Comparison of ENCODE assay signal across 13 cellular contexts in genomic region chr4:89939994-89940393, GRCh38. TPM values are rescaled to one million over a fixed set of nuclear protein-coding genes. Genes with fewer than 3 reads are reported as not detected.
DNase-seq lines count a peak whose midpoint lies in the region; ATAC-seq and TF ChIP-seq lines count a peak whose summit lies in the region.
"Had no signal": no experiment of that assay in that cellular context is flagged by ENCODE, and none has a peak within 500 bp of the region (broad histone marks: within the 10 kb centered on the region; RNA-seq: fewer than 3 reads in every experiment).

No MANE protein-coding gene starts in this region.

- no peaks in the 10 kb centered on the region for H4K20me1 ChIP-seq in Karpas-422 (ENCODE audit: insufficient read depth, low read depth, low read length)

- H3K4me1 Mint-ChIP-seq in nephron, result peaks cover 8% of the 10 kb centered on the region
- no peaks in the 10 kb centered on the region for H3K4me1 Mint-ChIP-seq in stimulated activated effector memory CD8-positive, alpha-beta T cell treated with anti-CD3 and anti-CD28 coated beads, Interleukin-12 subunit alpha, Interleukin-12 subunit beta, amount 100 ng/mL, for 72 hours
- no peaks in the 10 kb centered on the region for H3K4me1 Mint-ChIP-seq in activated T-cell treated with anti-CD3 and anti-CD28 coated beads, Interleukin-2, amount 50 U/mL, for 72 hours (ENCODE audit: low read depth)
- H3K4me1 Mint-ChIP-seq: IgD-negative memory B cell had no signal

- H3K36me3 ChIP-seq in Karpas-422 (ENCODE audit: insufficient read depth, low read length), result no peaks in the 10 kb centered on the region
- H3K36me3 ChIP-seq: spleen had no signal

- H3K9me3 ChIP-seq in Karpas-422 (ENCODE audit: low read length), result no peaks in the 10 kb centered on the region
- H3K9me3 ChIP-seq: spleen had no signal

- H3K27me3 Mint-ChIP-seq in nephron (ENCODE audit: low read depth), result no peaks in the 10 kb centered on the region
- H3K27me3 Mint-ChIP-seq in activated T-cell treated with anti-CD3 and anti-CD28 coated beads, Interleukin-2, amount 50 U/mL, for 72 hours (ENCODE audit: low read depth), result no peaks in the 10 kb centered on the region
- H3K27me3 Mint-ChIP-seq: activated CD4-positive, alpha-beta memory T cell treated with anti-CD3 and anti-CD28 coated beads for 36 hours had no signal

- no peak for TF ChIP-seq CTCF in nephron (IDR thresholded peaks at IDR 0.05; ENCODE audit: unreplicated experiment in 3 of 3)

- H3K9ac ChIP-seq in Karpas-422 (ENCODE audit: low read length), result no peak overlapping the region

- peak; percentile 31 for DNase-seq in Karpas-422
- DNase-seq in NCI-H345 treated with DMSO at 0.1 percent for 48 hours (lab: John Stamatoyannopoulos, UW; ENCODE audit: unreplicated experiment), result peak; percentile 48
- peak; percentile 21 for DNase-seq in dedifferentiated amniotic fluid mesenchymal stem cell (ENCODE audit: extremely low spot score)
- no peak for DNase-seq in stimulated activated effector memory CD8-positive, alpha-beta T cell treated with anti-CD3 and anti-CD28 coated beads, Interleukin-12 subunit alpha, Interleukin-12 subunit beta, amount 100 ng/mL, for 72 hours (ENCODE audit: low spot score in 2 of 2)
- DNase-seq in activated CD8-positive, alpha-beta memory T cell treated with anti-CD3 and anti-CD28 coated beads, Interleukin-2, amount 50 U/mL, for 48 hours, result no peak
- no peak for DNase-seq in activated T-cell treated with anti-CD3 and anti-CD28 coated beads, Interleukin-2, amount 50 U/mL, for 72 hours
- DNase-seq: activated CD4-positive, alpha-beta memory T cell treated with anti-CD3 and anti-CD28 coated beads for 36 hours; activated naive CD4-positive, alpha-beta T cell treated with Interleukin-2 at 50 U/mL for 16 hours; spleen; stimulated activated CD8-positive, alpha-beta memory T cell treated with anti-CD3 and anti-CD28 coated beads, Interleukin-4, amount 100 ng/mL, for 48 hours had no signal

- H3K27ac ChIP-seq in Karpas-422 (ENCODE audit: low read length), result no peak overlapping the region
- H3K27ac ChIP-seq: spleen had no signal

- H3K9me3 Mint-ChIP-seq in nephron, result no peaks in the 10 kb centered on the region
- no peaks in the 10 kb centered on the region for H3K9me3 Mint-ChIP-seq in stimulated activated effector memory CD8-positive, alpha-beta T cell treated with anti-CD3 and anti-CD28 coated beads, Interleukin-12 subunit alpha, Interleukin-12 subunit beta, amount 100 ng/mL, for 72 hours
- H3K9me3 Mint-ChIP-seq in activated T-cell treated with anti-CD3 and anti-CD28 coated beads, Interleukin-2, amount 50 U/mL, for 72 hours, result no peaks in the 10 kb centered on the region
- H3K9me3 Mint-ChIP-seq: activated CD4-positive, alpha-beta memory T cell treated with anti-CD3 and anti-CD28 coated beads for 36 hours; IgD-negative memory B cell had no signal

- no peaks in the 10 kb centered on the region for H3K79me2 ChIP-seq in Karpas-422 (ENCODE audit: low read length)

- no peaks in the 10 kb centered on the region for H3K9me2 ChIP-seq in Karpas-422 (replicated peaks; ENCODE audit: insufficient read depth, low read length)

- peak overlapping the region in 2 of 3 experiments; percentile 13 to 36 for H3K27ac Mint-ChIP-seq in nephron
- H3K27ac Mint-ChIP-seq in stimulated activated effector memory CD8-positive, alpha-beta T cell treated with anti-CD3 and anti-CD28 coated beads, Interleukin-12 subunit alpha, Interleukin-12 subunit beta, amount 100 ng/mL, for 72 hours, result no peak overlapping the region
- no peak overlapping the region for H3K27ac Mint-ChIP-seq in activated T-cell treated with anti-CD3 and anti-CD28 coated beads, Interleukin-2, amount 50 U/mL, for 72 hours
- H3K27ac Mint-ChIP-seq: activated CD4-positive, alpha-beta memory T cell treated with anti-CD3 and anti-CD28 coated beads for 36 hours; IgD-negative memory B cell had no signal

- H2AFZ ChIP-seq in Karpas-422 (ENCODE audit: low read length), result no peak overlapping the region

- H3K4me1 ChIP-seq in Karpas-422 (ENCODE audit: low read length), result no peaks in the 10 kb centered on the region
- H3K4me1 ChIP-seq: spleen had no signal

- H3K4me2 ChIP-seq in Karpas-422 (ENCODE audit: low read depth, low read length, poor library complexity, severe bottlenecking), result no peak overlapping the region

- no peak overlapping the region for H3K4me3 Mint-ChIP-seq in nephron
- no peak overlapping the region for H3K4me3 Mint-ChIP-seq in stimulated activated effector memory CD8-positive, alpha-beta T cell treated with anti-CD3 and anti-CD28 coated beads, Interleukin-12 subunit alpha, Interleukin-12 subunit beta, amount 100 ng/mL, for 72 hours
- H3K4me3 Mint-ChIP-seq in activated T-cell treated with anti-CD3 and anti-CD28 coated beads, Interleukin-2, amount 50 U/mL, for 72 hours, result no peak overlapping the region
- H3K4me3 Mint-ChIP-seq: activated CD4-positive, alpha-beta memory T cell treated with anti-CD3 and anti-CD28 coated beads for 36 hours; IgD-negative memory B cell had no signal

- H3K4me3 ChIP-seq in Karpas-422 (ENCODE audit: low read length), result no peak overlapping the region
- H3K4me3 ChIP-seq: spleen had no signal

- H3K27me3 ChIP-seq in Karpas-422 (ENCODE audit: low read length), result no peaks in the 10 kb centered on the region
- H3K27me3 ChIP-seq: spleen had no signal

- H3K36me3 Mint-ChIP-seq in nephron (ENCODE audit: low read depth), result no peaks in the 10 kb centered on the region
- H3K36me3 Mint-ChIP-seq in stimulated activated effector memory CD8-positive, alpha-beta T cell treated with anti-CD3 and anti-CD28 coated beads, Interleukin-12 subunit alpha, Interleukin-12 subunit beta, amount 100 ng/mL, for 72 hours, result no peaks in the 10 kb centered on the region
- no peaks in the 10 kb centered on the region for H3K36me3 Mint-ChIP-seq in activated T-cell treated with anti-CD3 and anti-CD28 coated beads, Interleukin-2, amount 50 U/mL, for 72 hours (ENCODE audit: insufficient read depth in 2 of 2)
- H3K36me3 Mint-ChIP-seq: activated CD4-positive, alpha-beta memory T cell treated with anti-CD3 and anti-CD28 coated beads for 36 hours; IgD-negative memory B cell had no signal

- ATAC-seq in stimulated activated effector memory CD8-positive, alpha-beta T cell treated with anti-CD3 and anti-CD28 coated beads, Interleukin-12 subunit alpha, Interleukin-12 subunit beta, amount 100 ng/mL, for 72 hours, result no peak
- ATAC-seq in activated T-cell treated with anti-CD3 and anti-CD28 coated beads, Interleukin-2, amount 50 U/mL, for 72 hours (replicated peaks in 1 of 2), result no peak
- no peak for ATAC-seq in HG02852 (IDR thresholded peaks at IDR 0.05; ENCODE audit: unreplicated experiment)

RNA-seq across cellular contexts. Expression of gene MMRN1, which starts 45.3 kb away (rescaled TPM):
- total RNA-seq in Karpas-422 (2014; rRNA removed; shearing (Covaris generic); ENCODE audit: low replicate concordance), result not detected in 2 replicates
- total RNA-seq in activated T-cell treated with anti-CD3 and anti-CD28 coated beads, Interleukin-2, amount 50 U/mL, for 72 hours, result not detected

Comparison
In these comparisons a context has a peak if more than half of its experiments do, and no peak if none do; other contexts are left out.
1. DNase-seq: peak in Karpas-422 (single experiment), NCI-H345 treated with DMSO at 0.1 percent for 48 hours (single experiment) and dedifferentiated amniotic fluid mesenchymal stem cell (single experiment); none in stimulated activated effector memory CD8-positive, alpha-beta T cell treated with anti-CD3 and anti-CD28 coated beads, Interleukin-12 subunit alpha, Interleukin-12 subunit beta, amount 100 ng/mL, for 72 hours (0 of 2), activated CD8-positive, alpha-beta memory T cell treated with anti-CD3 and anti-CD28 coated beads, Interleukin-2, amount 50 U/mL, for 48 hours (single experiment) and activated T-cell treated with anti-CD3 and anti-CD28 coated beads, Interleukin-2, amount 50 U/mL, for 72 hours (0 of 2).
2. H3K27ac Mint-ChIP-seq: peak in nephron (2 of 3); none in stimulated activated effector memory CD8-positive, alpha-beta T cell treated with anti-CD3 and anti-CD28 coated beads, Interleukin-12 subunit alpha, Interleukin-12 subunit beta, amount 100 ng/mL, for 72 hours (single experiment) and activated T-cell treated with anti-CD3 and anti-CD28 coated beads, Interleukin-2, amount 50 U/mL, for 72 hours (single experiment).